Comparison of ENCODE assay signal across 26 cellular contexts in genomic region chr7:81583882-81584533, GRCh38.
DNase-seq lines count a peak whose midpoint lies in the region; ATAC-seq, FAIRE-seq and TF ChIP-seq lines count a peak whose summit lies in the region.
"Had no signal": no experiment of that assay in that cellular context is flagged by ENCODE, and none has a peak within 500 bp of the region (broad histone marks: within the 10 kb centered on the region; RNA-seq: fewer than 3 reads in every experiment).

No MANE protein-coding gene starts in this region.

- H3K4me3 ChIP-seq in astrocyte (ENCODE audit: insufficient read depth, low read depth, low read length) = no peak overlapping the region
- H3K4me3 ChIP-seq: esophagus muscularis mucosa, GM23338, heart right ventricle, MG63, ovary had no signal

- H3K79me2 ChIP-seq in astrocyte (ENCODE audit: insufficient read depth, low read length) = no peaks in the 10 kb centered on the region

- no peaks in the 10 kb centered on the region for H3K27me3 ChIP-seq in astrocyte (ENCODE audit: insufficient read depth, low read length)
- H3K27me3 ChIP-seq: esophagus muscularis mucosa, heart right ventricle, MG63, ovary had no signal

- peak; percentile 31 for DNase-seq in EH (ENCODE audit: low read depth)
- peak; percentile 20 for DNase-seq in MV-4-11 (lab: John Stamatoyannopoulos, UW)
- peak; percentile 29 for DNase-seq in astrocyte (ENCODE audit: low read depth)
- peak; percentile 63 for DNase-seq in iris pigment epithelial cell (ENCODE audit: low read depth)
- no peak for DNase-seq in SK-N-DZ (ENCODE audit: low spot score)
- DNase-seq in putamen (ENCODE audit: low spot score) = no peak
- DNase-seq in activated T-helper 1 cell treated with anti-CD3 and anti-CD28 coated beads, Interleukin-12 subunit alpha, Interleukin-12 subunit beta, Interleukin-2, Interleukin-4 antibody, amounts not matched to agents 30 ng/mL and 10 ng/mL and 1 ng/mL, durations not matched to agents 14 hours and 24 hours and 36 hours (ENCODE audit: low spot score) = no peak
- DNase-seq: ACHN; activated CD4-positive, alpha-beta T cell treated with anti-CD3 and anti-CD28 coated beads, Interleukin-2, amount 10 ng/mL, durations not matched to agents 24 days and 14 days; C1 segment of cervical spinal cord; Calu3; effector memory CD8-positive, alpha-beta T cell; heart right ventricle; MG63; naive thymus-derived CD8-positive, alpha-beta T cell; NCI-H187; NCI-H748 treated with DMSO at 0.1 percent for 48 hours; ovary; substantia nigra had no signal

- no peak overlapping the region for H3K4me3 Mint-ChIP-seq in astrocyte (ENCODE audit: unreplicated experiment)
- H3K4me3 Mint-ChIP-seq in activated T-helper 1 cell treated with anti-CD3 and anti-CD28 coated beads, Interleukin-12 subunit alpha, Interleukin-12 subunit beta, Interleukin-2, Interleukin-4 antibody, amounts not matched to agents 30 ng/mL and 10 ng/mL and 1 ng/mL, durations not matched to agents 14 hours and 24 hours and 36 hours = no peak overlapping the region
- H3K4me3 Mint-ChIP-seq: activated CD4-positive, alpha-beta T cell treated with anti-CD3 and anti-CD28 coated beads, Interleukin-2, amount 10 ng/mL, durations not matched to agents 24 days and 14 days; activated naive CD8-positive, alpha-beta T cell; activated T-helper 17 cell treated with anti-CD3 and anti-CD28 coated beads, Interleukin-2, amount 50 U/mL, for 72 hours; effector memory CD8-positive, alpha-beta T cell; GM23338; naive thymus-derived CD8-positive, alpha-beta T cell; T-helper 1 cell treated with Interleukin-12 subunit alpha and Interleukin-12 subunit beta and Interleukin-4 antibody, amounts not matched to agents 30 μg/mL and 1 μg/mL, for 36 hours had no signal

- no peaks in the 10 kb centered on the region for H4K20me1 ChIP-seq in astrocyte (ENCODE audit: insufficient read depth, low read length)

- TF ChIP-seq CTCF in astrocyte (IDR thresholded peaks at IDR 0.05; ENCODE audit: insufficient read depth, low read depth, low read length) = no peak

- intact Hi-C loops in activated T-helper 1 cell treated with anti-CD3 and anti-CD28 coated beads, Interleukin-12 subunit alpha, Interleukin-12 subunit beta, Interleukin-2, Interleukin-4 antibody, amounts not matched to agents 30 ng/mL and 10 ng/mL and 1 ng/mL, durations not matched to agents 14 hours and 24 hours and 36 hours (cut with micrococcal nuclease) = no loop called here

- H3K9me3 Mint-ChIP-seq in astrocyte (ENCODE audit: unreplicated experiment) = no peaks in the 10 kb centered on the region
- no peaks in the 10 kb centered on the region for H3K9me3 Mint-ChIP-seq in activated T-helper 1 cell treated with anti-CD3 and anti-CD28 coated beads, Interleukin-12 subunit alpha, Interleukin-12 subunit beta, Interleukin-2, Interleukin-4 antibody, amounts not matched to agents 30 ng/mL and 10 ng/mL and 1 ng/mL, durations not matched to agents 14 hours and 24 hours and 36 hours
- H3K9me3 Mint-ChIP-seq: activated CD4-positive, alpha-beta T cell treated with anti-CD3 and anti-CD28 coated beads, Interleukin-2, amount 10 ng/mL, durations not matched to agents 24 days and 14 days; GM23338; T-helper 1 cell treated with Interleukin-12 subunit alpha and Interleukin-12 subunit beta and Interleukin-4 antibody, amounts not matched to agents 30 μg/mL and 1 μg/mL, for 36 hours had no signal

- H3K4me2 ChIP-seq in astrocyte (ENCODE audit: low read length) = no peak overlapping the region
- H3K4me2 ChIP-seq: GM23338 had no signal

- H2AFZ ChIP-seq in astrocyte (ENCODE audit: low read depth, low read length) = no peak overlapping the region

- H3K9me3 ChIP-seq in astrocyte (ENCODE audit: insufficient read depth, low read depth, low read length) = no peaks in the 10 kb centered on the region
- H3K9me3 ChIP-seq: esophagus muscularis mucosa, heart right ventricle, MG63, ovary had no signal

- H3K9ac ChIP-seq in astrocyte (ENCODE audit: low read length) = no peak overlapping the region

- ATAC-seq in HG02623 (IDR thresholded peaks at IDR 0.05; ENCODE audit: unreplicated experiment) = no peak
- ATAC-seq: activated T-helper 17 cell treated with anti-CD3 and anti-CD28 coated beads, Interleukin-2, amount 50 U/mL, for 72 hours; effector memory CD8-positive, alpha-beta T cell; GM23338; heart right ventricle; naive thymus-derived CD8-positive, alpha-beta T cell had no signal

- FAIRE-seq in astrocyte (lab: Jason Lieb, UNC) = no peak
- FAIRE-seq: GM19239 had no signal

- H3K4me1 Mint-ChIP-seq in astrocyte (ENCODE audit: low read depth, unreplicated experiment) = no peaks in the 10 kb centered on the region
- no peaks in the 10 kb centered on the region for H3K4me1 Mint-ChIP-seq in activated T-helper 1 cell treated with anti-CD3 and anti-CD28 coated beads, Interleukin-12 subunit alpha, Interleukin-12 subunit beta, Interleukin-2, Interleukin-4 antibody, amounts not matched to agents 30 ng/mL and 10 ng/mL and 1 ng/mL, durations not matched to agents 14 hours and 24 hours and 36 hours (ENCODE audit: low read depth)
- H3K4me1 Mint-ChIP-seq: activated CD4-positive, alpha-beta T cell treated with anti-CD3 and anti-CD28 coated beads, Interleukin-2, amount 10 ng/mL, durations not matched to agents 24 days and 14 days; activated T-helper 17 cell treated with anti-CD3 and anti-CD28 coated beads, Interleukin-2, amount 50 U/mL, for 72 hours; GM23338; naive thymus-derived CD8-positive, alpha-beta T cell had no signal

- no peaks in the 10 kb centered on the region for H3K36me3 Mint-ChIP-seq in astrocyte (ENCODE audit: low read depth, unreplicated experiment)
- H3K36me3 Mint-ChIP-seq in activated T-helper 1 cell treated with anti-CD3 and anti-CD28 coated beads, Interleukin-12 subunit alpha, Interleukin-12 subunit beta, Interleukin-2, Interleukin-4 antibody, amounts not matched to agents 30 ng/mL and 10 ng/mL and 1 ng/mL, durations not matched to agents 14 hours and 24 hours and 36 hours (ENCODE audit: low read depth) = no peaks in the 10 kb centered on the region
- H3K36me3 Mint-ChIP-seq: activated naive CD8-positive, alpha-beta T cell; naive thymus-derived CD8-positive, alpha-beta T cell had no signal

- H3K27me3 Mint-ChIP-seq in astrocyte (ENCODE audit: low read depth, unreplicated experiment) = no peaks in the 10 kb centered on the region
- no peaks in the 10 kb centered on the region for H3K27me3 Mint-ChIP-seq in activated T-helper 1 cell treated with anti-CD3 and anti-CD28 coated beads, Interleukin-12 subunit alpha, Interleukin-12 subunit beta, Interleukin-2, Interleukin-4 antibody, amounts not matched to agents 30 ng/mL and 10 ng/mL and 1 ng/mL, durations not matched to agents 14 hours and 24 hours and 36 hours (ENCODE audit: insufficient read depth)
- H3K27me3 Mint-ChIP-seq: activated CD4-positive, alpha-beta T cell treated with anti-CD3 and anti-CD28 coated beads, Interleukin-2, amount 10 ng/mL, durations not matched to agents 24 days and 14 days; activated naive CD8-positive, alpha-beta T cell; activated T-helper 17 cell treated with anti-CD3 and anti-CD28 coated beads, Interleukin-2, amount 50 U/mL, for 72 hours; effector memory CD8-positive, alpha-beta T cell; naive thymus-derived CD8-positive, alpha-beta T cell had no signal

- no peaks in the 10 kb centered on the region for H3K4me1 ChIP-seq in astrocyte (ENCODE audit: insufficient read depth, low read length)
- H3K4me1 ChIP-seq: esophagus muscularis mucosa, heart right ventricle had no signal

- no peaks in the 10 kb centered on the region for H3K36me3 ChIP-seq in astrocyte (ENCODE audit: insufficient read depth, low read length)
- H3K36me3 ChIP-seq: esophagus muscularis mucosa, heart right ventricle, MG63, ovary had no signal

- H3K27ac ChIP-seq in astrocyte (ENCODE audit: low read depth, low read length) = no peak overlapping the region
- H3K27ac ChIP-seq: esophagus muscularis mucosa, heart right ventricle, ovary had no signal

- H3K27ac Mint-ChIP-seq in astrocyte (ENCODE audit: unreplicated experiment) = no peak overlapping the region
- H3K27ac Mint-ChIP-seq in activated T-helper 1 cell treated with anti-CD3 and anti-CD28 coated beads, Interleukin-12 subunit alpha, Interleukin-12 subunit beta, Interleukin-2, Interleukin-4 antibody, amounts not matched to agents 30 ng/mL and 10 ng/mL and 1 ng/mL, durations not matched to agents 14 hours and 24 hours and 36 hours = no peak overlapping the region
- H3K27ac Mint-ChIP-seq: activated CD4-positive, alpha-beta T cell treated with anti-CD3 and anti-CD28 coated beads, Interleukin-2, amount 10 ng/mL, durations not matched to agents 24 days and 14 days; activated naive CD8-positive, alpha-beta T cell; activated T-helper 17 cell treated with anti-CD3 and anti-CD28 coated beads, Interleukin-2, amount 50 U/mL, for 72 hours; effector memory CD8-positive, alpha-beta T cell; GM23338; naive thymus-derived CD8-positive, alpha-beta T cell; T-helper 1 cell treated with Interleukin-12 subunit alpha and Interleukin-12 subunit beta and Interleukin-4 antibody, amounts not matched to agents 30 μg/mL and 1 μg/mL, for 36 hours had no signal

Comparison
In these comparisons a context has a peak if more than half of its experiments do, and no peak if none do; other contexts are left out.
1. DNase-seq: peak in EH (single experiment), MV-4-11 (single experiment), astrocyte (single experiment) and iris pigment epithelial cell (single experiment); none in SK-N-DZ (single experiment), putamen (single experiment) and activated T-helper 1 cell treated with anti-CD3 and anti-CD28 coated beads, Interleukin-12 subunit alpha, Interleukin-12 subunit beta, Interleukin-2, Interleukin-4 antibody, amounts not matched to agents 30 ng/mL and 10 ng/mL and 1 ng/mL, durations not matched to agents 14 hours and 24 hours and 36 hours (single experiment).